Comparison of ENCODE assay signal across 9 cellular contexts in genomic region chr9:4548796-4549725, GRCh38. TPM values are rescaled to one million over a fixed set of nuclear protein-coding genes. Genes with fewer than 3 reads are reported as not detected.
DNase-seq lines count a peak whose midpoint lies in the region; ATAC-seq and TF ChIP-seq lines count a peak whose summit lies in the region.
"Had no signal": no experiment of that assay in that cellular context is flagged by ENCODE, and none has a peak within 500 bp of the region (broad histone marks: within the 10 kb centered on the region; RNA-seq: fewer than 3 reads in every experiment).

No MANE protein-coding gene starts in this region.

- H4K20me1 ChIP-seq in MM.1S (ENCODE audit: insufficient read depth, low read length) = no peaks in the 10 kb centered on the region

- peaks cover 2 to 10% (median 10%) of the 10 kb centered on the region in 3 donors for H3K27me3 Mint-ChIP-seq in immature natural killer cell (ENCODE audit: low read depth in 3 of 3)
- no peaks in the 10 kb centered on the region for H3K27me3 Mint-ChIP-seq in activated T-helper 17 cell treated with anti-CD3 and anti-CD28 coated beads, Interleukin-2, amount 50 U/mL, for 72 hours

- H3K4me1 ChIP-seq in MM.1S (ENCODE audit: low read length) (no peaks in the 10 kb centered on the region), rectal smooth muscle tissue (ENCODE audit: control insufficient read depth, insufficient read depth, low read length) (peaks cover 23% of the 10 kb centered on the region)

- no peak overlapping the region for H3K9ac ChIP-seq in MM.1S (ENCODE audit: low read length)
- H3K9ac ChIP-seq in rectal smooth muscle tissue (ENCODE audit: low read length) = no peak overlapping the region

- H3K27ac ChIP-seq in MM.1S (ENCODE audit: low read length) = no peak overlapping the region
- peak overlapping the region; percentile 41 for H3K27ac ChIP-seq in rectal smooth muscle tissue (ENCODE audit: low read depth, low read length)

- no peak for DNase-seq in GM12864 (ENCODE audit: low read depth)
- DNase-seq in MM.1S = no peak
- DNase-seq in fibroblast of pulmonary artery (ENCODE audit: low read depth) = no peak
- no peak for DNase-seq in Kasumi-1 (lab: John Stamatoyannopoulos, UW)
- no peak for DNase-seq in immature natural killer cell
- DNase-seq in NCI-H187 (lab: John Stamatoyannopoulos, UW) = no peak
- DNase-seq: mammary epithelial cell had no signal

- H3K27me3 ChIP-seq in MM.1S (replicated peaks; ENCODE audit: insufficient read depth, low read length) = no peaks in the 10 kb centered on the region
- no peaks in the 10 kb centered on the region for H3K27me3 ChIP-seq in rectal smooth muscle tissue (ENCODE audit: control insufficient read depth, insufficient read depth, low read length)

- no peak for ATAC-seq in activated T-helper 17 cell treated with anti-CD3 and anti-CD28 coated beads, Interleukin-2, amount 50 U/mL, for 72 hours (replicated peaks)

- H3K79me2 ChIP-seq in MM.1S (ENCODE audit: low read length) = no peaks in the 10 kb centered on the region

- TF ChIP-seq CTCF in GM12864 (IDR thresholded peaks at IDR 0.05; ENCODE audit: low read depth, low read length, missing control alignments) (peak; percentile 89), MM.1S (IDR thresholded peaks at IDR 0.05; ENCODE audit: low read length) (peak; percentile 26; the same call in 1 of the 2 replicates), fibroblast of pulmonary artery (IDR thresholded peaks at IDR 0.05; ENCODE audit: low read length, missing control alignments) (peak; percentile 24)

- H3F3A ChIP-seq in MM.1S (ENCODE audit: insufficient read depth, low read length) = no peaks in the 10 kb centered on the region

- H3K4me2 ChIP-seq in MM.1S (ENCODE audit: low read depth, low read length) = no peak overlapping the region

- H3K36me3 Mint-ChIP-seq in immature natural killer cell = no peaks in the 10 kb centered on the region
- no peaks in the 10 kb centered on the region for H3K36me3 Mint-ChIP-seq in activated T-helper 17 cell treated with anti-CD3 and anti-CD28 coated beads, Interleukin-2, amount 50 U/mL, for 72 hours (ENCODE audit: low read depth)

- no peak overlapping the region for H3K4me3 Mint-ChIP-seq in immature natural killer cell
- no peak overlapping the region for H3K4me3 Mint-ChIP-seq in activated T-helper 17 cell treated with anti-CD3 and anti-CD28 coated beads, Interleukin-2, amount 50 U/mL, for 72 hours

- no peaks in the 10 kb centered on the region for H3K9me3 ChIP-seq in MM.1S (replicated peaks; ENCODE audit: insufficient read depth, low read length)

- H3K4me3 ChIP-seq in GM12864 (ENCODE audit: low read depth, low read length) = no peak overlapping the region
- no peak overlapping the region for H3K4me3 ChIP-seq in MM.1S (ENCODE audit: low read length)
- H3K4me3 ChIP-seq in fibroblast of pulmonary artery (replicated peaks; ENCODE audit: low read depth, low read length) = no peak overlapping the region
- H3K4me3 ChIP-seq in rectal smooth muscle tissue (ENCODE audit: low read length) = no peak overlapping the region

- H3K9me3 Mint-ChIP-seq in immature natural killer cell = no peaks in the 10 kb centered on the region
- no peaks in the 10 kb centered on the region for H3K9me3 Mint-ChIP-seq in activated T-helper 17 cell treated with anti-CD3 and anti-CD28 coated beads, Interleukin-2, amount 50 U/mL, for 72 hours

- H3K4me1 Mint-ChIP-seq in immature natural killer cell = no peaks in the 10 kb centered on the region
- peaks cover under 1% of the 10 kb centered on the region for H3K4me1 Mint-ChIP-seq in activated T-helper 17 cell treated with anti-CD3 and anti-CD28 coated beads, Interleukin-2, amount 50 U/mL, for 72 hours

- no peaks in the 10 kb centered on the region for H3K9me2 ChIP-seq in MM.1S (replicated peaks; ENCODE audit: insufficient read depth, low read length)

- H3K36me3 ChIP-seq in MM.1S (replicated peaks; ENCODE audit: insufficient read depth, low read length) = no peaks in the 10 kb centered on the region
- H3K36me3 ChIP-seq in rectal smooth muscle tissue (ENCODE audit: control insufficient read depth, insufficient read depth, low read length) = no peaks in the 10 kb centered on the region

- no peak overlapping the region for H2AFZ ChIP-seq in MM.1S (ENCODE audit: low read length)

- H3K27ac Mint-ChIP-seq in immature natural killer cell = no peak overlapping the region
- H3K27ac Mint-ChIP-seq in activated T-helper 17 cell treated with anti-CD3 and anti-CD28 coated beads, Interleukin-2, amount 50 U/mL, for 72 hours = no peak overlapping the region

RNA-seq across cellular contexts. Expression of gene SLC1A1, which starts 58.8 kb away (rescaled TPM):
- polyA plus RNA-seq in immature natural killer cell = under 1 TPM in 1 of 3 donors, not detected in 2; 0.13 TPM
- total RNA-seq in activated T-helper 17 cell treated with anti-CD3 and anti-CD28 coated beads, Interleukin-2, amount 50 U/mL, for 72 hours = under 1 TPM in 1 of 2 donors, not detected in 1; 0.45 TPM

Comparison
In these comparisons a context has a peak if more than half of its experiments do, and no peak if none do; other contexts are left out.
1. CTCF ChIP-seq: peak in every context shown above with its lines; median percentile 89 in GM12864; 26 in MM.1S; 24 in fibroblast of pulmonary artery.